ENCODE assay signal across 26 cellular contexts in genomic region chr2:3008551-3009498, GRCh38.
"Had no signal": no experiment of that assay in that cellular context is flagged by ENCODE, and none has a peak within 500 bp of the region (broad histone marks: within the 10 kb centered on the region; RNA-seq: fewer than 3 reads in every experiment).

No MANE protein-coding gene starts in this region.

- H3K4me1 ChIP-seq: upper lobe of right lung had no signal

- DNase-seq: activated CD4-positive, alpha-beta T cell treated with anti-CD3 and anti-CD28 coated beads, Interleukin-2, amount 50 U/mL, for 1 hour; activated CD8-positive, alpha-beta T cell treated with anti-CD3 and anti-CD28 coated beads, Interleukin-2, amount 10 ng/mL, durations not matched to agents 7 days and 5 days; activated T-cell treated with anti-CD3 and anti-CD28 coated beads, Interleukin-2, amount 50 U/mL, for 1 hour; aorta; brain microvascular endothelial cell; caudate nucleus; effector CD8-positive, alpha-beta T cell; foreskin melanocyte; glutamatergic neuron; hippocampal formation; left ventricle myocardium superior; mammary epithelial cell; naive thymus-derived CD8-positive, alpha-beta T cell; nucleus accumbens; stimulated activated CD4-positive, alpha-beta T cell treated with anti-CD3 and anti-CD28 coated beads, Interleukin-2, amount 100 ng/mL, for 48 hours; stimulated activated naive CD4-positive, alpha-beta T cell treated with Interleukin-2 at 50 U/mL for 16 hours; T-cell; upper lobe of right lung had no signal

- ATAC-seq: activated CD4-positive, CD25-positive, alpha-beta regulatory T cell treated with anti-CD3 and anti-CD28 coated beads, Interleukin-2, amount 50 U/mL, for 24 hours; activated CD8-positive, alpha-beta T cell treated with anti-CD3 and anti-CD28 coated beads, Interleukin-2, amount 10 ng/mL, durations not matched to agents 7 days and 5 days; activated naive CD4-positive, alpha-beta T cell treated with anti-CD3 and anti-CD28 coated beads, Interleukin-2, amount 50 U/mL, for 72 hours; left ventricle myocardium superior; naive thymus-derived CD8-positive, alpha-beta T cell; sciatic nerve; T-cell; upper lobe of right lung had no signal

- H3K36me3 Mint-ChIP-seq: mesothelial cell of epicardium, T-cell had no signal

- H3K36me3 ChIP-seq: brain microvascular endothelial cell, thoracic aorta, upper lobe of right lung had no signal

- H3K4me1 Mint-ChIP-seq: T-cell had no signal

- H3K27me3 Mint-ChIP-seq: dendritic cell treated with granulocyte-macrophage colony-stimulating factor and Interleukin-4, amounts not matched to agents 40 ng/mL and 50 ng/mL, for 4 days had no signal

- H3K4me3 Mint-ChIP-seq: activated CD8-positive, alpha-beta T cell treated with anti-CD3 and anti-CD28 coated beads, Interleukin-2, amount 10 ng/mL, durations not matched to agents 7 days and 5 days; dendritic cell treated with granulocyte-macrophage colony-stimulating factor and Interleukin-4, amounts not matched to agents 40 ng/mL and 50 ng/mL, for 4 days; mesothelial cell of epicardium; naive thymus-derived CD8-positive, alpha-beta T cell; T-cell; T-helper 2 cell treated with Interferon-gamma antibody and Interleukin-4, amounts not matched to agents 5 μg/mL and 100 μg/mL, for 36 hours had no signal

- H3K4me3 ChIP-seq: thoracic aorta, upper lobe of right lung had no signal

- H3K27me3 ChIP-seq: brain microvascular endothelial cell had no signal

- H3K9me3 ChIP-seq: thoracic aorta had no signal

- H3K27ac Mint-ChIP-seq: activated CD8-positive, alpha-beta T cell treated with anti-CD3 and anti-CD28 coated beads, Interleukin-2, amount 10 ng/mL, durations not matched to agents 7 days and 5 days; activated naive CD4-positive, alpha-beta T cell treated with anti-CD3 and anti-CD28 coated beads, Interleukin-2, amount 50 U/mL, for 72 hours; dendritic cell treated with granulocyte-macrophage colony-stimulating factor and Interleukin-4, amounts not matched to agents 40 ng/mL and 50 ng/mL, for 4 days; mesothelial cell of epicardium; naive thymus-derived CD8-positive, alpha-beta T cell; T-cell; T-helper 2 cell treated with Interferon-gamma antibody and Interleukin-4, amounts not matched to agents 5 μg/mL and 100 μg/mL, for 36 hours had no signal

- H3K9me3 Mint-ChIP-seq: T-helper 2 cell treated with Interferon-gamma antibody and Interleukin-4, amounts not matched to agents 5 μg/mL and 100 μg/mL, for 36 hours had no signal

- H3K27ac ChIP-seq: brain microvascular endothelial cell, thoracic aorta, upper lobe of right lung, VCaP had no signal
